Comparison of ENCODE assay signal across 12 cellular contexts in the genomic region with DNA sequence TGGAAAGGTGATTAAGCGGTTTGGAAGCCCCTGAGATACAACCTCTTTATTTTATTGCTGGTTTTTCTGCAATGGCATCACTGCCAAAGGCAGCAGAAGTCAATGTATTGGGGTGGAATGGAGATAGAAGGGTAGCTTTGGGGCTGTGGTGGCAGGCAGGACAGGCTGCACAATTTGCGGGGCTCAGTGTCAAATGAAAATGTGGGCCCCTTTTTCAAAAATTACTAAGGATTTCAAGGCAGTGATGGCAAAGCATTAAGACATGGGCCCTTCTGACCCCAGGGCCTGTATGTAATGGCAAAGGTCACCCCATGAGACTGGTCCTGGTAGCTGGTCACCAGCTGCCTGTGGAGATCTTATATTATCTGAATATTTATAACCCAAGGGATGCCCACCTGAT. TPM values are rescaled to one million over a fixed set of nuclear protein-coding genes. Genes with fewer than 3 reads are reported as not detected.
"Had no signal": no experiment of that assay in that cellular context is flagged by ENCODE, and none has a peak within 500 bp of the region (broad histone marks: within the 10 kb centered on the region; RNA-seq: fewer than 3 reads in every experiment).

No MANE protein-coding gene starts in this region.

- H2AFZ ChIP-seq: GM23248 had no signal

- DNase-seq: GM23248, GOT3, H7, HFFc6, KBM-7 had no signal

- H3K27ac ChIP-seq: GM23248, HL-60, KMS-11 had no signal

- H3K4me1 ChIP-seq: HAP-1 had no signal

- H3K9ac ChIP-seq: GM23248, KMS-11 had no signal

- H3K36me3 ChIP-seq: HAP-1 had no signal

- H3K9me3 ChIP-seq: HAP-1 had no signal

- ATAC-seq: HCT116, HepG2 had no signal

- FAIRE-seq: HepG2 had no signal

- H3K4me3 ChIP-seq: GM23248, HAP-1 had no signal

- H3K4me2 ChIP-seq: KMS-11 had no signal

RNA-seq across cellular contexts. Expression of gene GALNT15, which starts 29.3 kb away (rescaled TPM):
- total RNA-seq: H4, H7 had no signal
- polyA plus RNA-seq: IgD-negative memory B cell had no signal
